Comparison of ENCODE assay signal across 10 cellular contexts in the genomic region with DNA sequence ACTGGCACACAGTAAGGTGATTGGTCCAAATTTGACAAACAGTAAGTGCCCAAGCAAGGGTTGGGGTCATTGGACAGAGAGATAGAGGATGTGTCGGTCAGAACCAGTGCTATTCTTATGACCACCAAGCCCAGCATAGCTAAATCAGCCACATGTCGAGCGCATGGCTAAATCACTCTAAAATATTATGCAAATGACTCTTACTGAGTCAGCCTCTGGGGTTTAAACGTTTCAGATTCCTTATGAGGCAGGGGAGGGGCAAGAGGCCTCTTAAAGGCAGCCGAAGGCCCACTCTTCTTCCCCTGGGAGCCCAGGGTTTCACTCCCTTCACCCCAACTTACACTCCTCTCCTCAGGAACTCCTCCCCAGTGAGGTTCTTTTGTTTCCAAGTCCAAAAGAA. TPM values are rescaled to one million over a fixed set of nuclear protein-coding genes. Genes with fewer than 3 reads are reported as not detected.
A peak's percentile ranks its signal among the peaks of the same experiment; 100 is the strongest.
DNase-seq lines count a peak whose midpoint lies in the region; ATAC-seq and TF ChIP-seq lines count a peak whose summit lies in the region.
"Had no signal": no experiment of that assay in that cellular context is flagged by ENCODE, and none has a peak within 500 bp of the region (broad histone marks: within the 10 kb centered on the region; RNA-seq: fewer than 3 reads in every experiment).

No MANE protein-coding gene starts in this region.

- H3F3A ChIP-seq in neural progenitor cell (ENCODE audit: low read depth) = no peaks in the 10 kb centered on the region

- H3K9me3 ChIP-seq in OCI-LY3 (ENCODE audit: insufficient read depth, low read length) = no peaks in the 10 kb centered on the region
- H3K9me3 ChIP-seq in neural progenitor cell (ENCODE audit: low read depth) = no peaks in the 10 kb centered on the region

- H2AFZ ChIP-seq in OCI-LY3 (ENCODE audit: low read depth, low read length) = no peak overlapping the region
- no peak overlapping the region for H2AFZ ChIP-seq in neural progenitor cell (replicated peaks)

- TF ChIP-seq CTCF in OCI-LY3 (IDR thresholded peaks at IDR 0.05; ENCODE audit: low read depth, low read length) = no peak
- no peak for TF ChIP-seq CTCF in neural progenitor cell (IDR thresholded peaks at IDR 0.05)

- peak overlapping the region; percentile 48 for H3K4me2 ChIP-seq in OCI-LY3 (ENCODE audit: low read length)
- no peak overlapping the region for H3K4me2 ChIP-seq in neural progenitor cell

- H3K4me1 ChIP-seq in OCI-LY3 (ENCODE audit: low read length) (peaks cover 23% of the 10 kb centered on the region), neural progenitor cell (no peaks in the 10 kb centered on the region)

- no peak overlapping the region for H3K4me3 ChIP-seq in OCI-LY3 (ENCODE audit: low read length)
- no peak overlapping the region for H3K4me3 ChIP-seq in neural progenitor cell
- H3K4me3 ChIP-seq: lung had no signal

- H4K20me1 ChIP-seq in OCI-LY3 (ENCODE audit: insufficient read depth, low read length) (no peaks in the 10 kb centered on the region), neural progenitor cell (ENCODE audit: low read depth) (no peaks in the 10 kb centered on the region)

- H3K27ac ChIP-seq in OCI-LY3 (ENCODE audit: low read length) (peak overlapping the region; percentile 18; the same call in 1 of the 2 replicates), neural progenitor cell (no peak overlapping the region)

- H3K27me3 ChIP-seq in OCI-LY3 (ENCODE audit: low read depth, low read length) = no peaks in the 10 kb centered on the region
- H3K27me3 ChIP-seq in neural progenitor cell = no peaks in the 10 kb centered on the region

- peaks cover 3% of the 10 kb centered on the region for H3K4me1 Mint-ChIP-seq in neural progenitor cell

- ATAC-seq in GM18861 (IDR thresholded peaks at IDR 0.05; ENCODE audit: unreplicated experiment) (peak; percentile 88), HG02610 (IDR thresholded peaks at IDR 0.05; ENCODE audit: unreplicated experiment) (peak; percentile 94)

- peaks cover 5% of the 10 kb centered on the region for H3K36me3 ChIP-seq in OCI-LY3 (replicated peaks; ENCODE audit: low read depth, low read length)
- no peaks in the 10 kb centered on the region for H3K36me3 ChIP-seq in neural progenitor cell

- no peaks in the 10 kb centered on the region for H3K9me3 Mint-ChIP-seq in neural progenitor cell
- H3K9me3 Mint-ChIP-seq: stimulated activated naive CD8-positive, alpha-beta T cell treated with anti-CD3 and anti-CD28 coated beads, Interleukin-15, Interleukin-2, amounts not matched to agents 100 ng/mL and 50 ng/mL, for 24 hours had no signal

- H3K4me3 Mint-ChIP-seq in neural progenitor cell = no peak overlapping the region
- H3K4me3 Mint-ChIP-seq: stimulated activated naive CD8-positive, alpha-beta T cell treated with anti-CD3 and anti-CD28 coated beads, Interleukin-15, Interleukin-2, amounts not matched to agents 100 ng/mL and 50 ng/mL, for 24 hours had no signal

- no peak overlapping the region; the same call in 1 of the 2 replicates for H3K9ac ChIP-seq in OCI-LY3 (ENCODE audit: low read length)
- H3K9ac ChIP-seq in neural progenitor cell = no peak overlapping the region

- H3K79me2 ChIP-seq in OCI-LY3 (ENCODE audit: low read length) (no peaks in the 10 kb centered on the region), neural progenitor cell (ENCODE audit: low read depth) (no peaks in the 10 kb centered on the region)

- H3K27me3 Mint-ChIP-seq in neural progenitor cell (ENCODE audit: insufficient read depth, low read depth) = peaks cover 4% of the 10 kb centered on the region
- H3K27me3 Mint-ChIP-seq: stimulated activated naive CD8-positive, alpha-beta T cell treated with anti-CD3 and anti-CD28 coated beads, Interleukin-15, Interleukin-2, amounts not matched to agents 100 ng/mL and 50 ng/mL, for 24 hours had no signal

- no peaks in the 10 kb centered on the region for H3K36me3 Mint-ChIP-seq in neural progenitor cell

- DNase-seq in myocyte (ENCODE audit: low read depth) (peak; percentile 83), neural progenitor cell (ENCODE audit: low spot score) (no peak), LoVo (ENCODE audit: low spot score) (no peak), NCI-H345 treated with DMSO at 0.1 percent for 48 hours (lab: John Stamatoyannopoulos, UW; ENCODE audit: unreplicated experiment) (no peak)
- no peak for DNase-seq in stimulated activated CD4-positive, alpha-beta T cell treated with anti-CD3 and anti-CD28 coated beads, Interleukin-2, amount 100 ng/mL, for 24 hours

- no peak overlapping the region for H3K27ac Mint-ChIP-seq in neural progenitor cell
- H3K27ac Mint-ChIP-seq: stimulated activated naive CD8-positive, alpha-beta T cell treated with anti-CD3 and anti-CD28 coated beads, Interleukin-15, Interleukin-2, amounts not matched to agents 100 ng/mL and 50 ng/mL, for 24 hours had no signal

RNA-seq across cellular contexts. Expression of a gene that starts 0.6 kb away (rescaled TPM):
- not detected in 2 replicates for total RNA-seq in myocyte
- 0.09 TPM for polyA plus RNA-seq in myocyte (2012)
- total RNA-seq in neural progenitor cell (ENCODE audit: low replicate concordance) = not detected in 2 replicates

RNA-seq across cellular contexts. Expression of a gene that starts 20.1 kb away (rescaled TPM):
- 16.3 and 19.7 TPM in 2 replicates for total RNA-seq in myocyte
- polyA plus RNA-seq in myocyte (2012) = 12.8 TPM
- 42.7 and 61.9 TPM in 2 replicates for total RNA-seq in neural progenitor cell (ENCODE audit: low replicate concordance)

RNA-seq across cellular contexts. Expression of a gene that starts 32.8 kb away (rescaled TPM):
- 0.47 and 0.62 TPM in 2 replicates for total RNA-seq in myocyte
- 5.5 TPM for polyA plus RNA-seq in myocyte (2012)
- total RNA-seq in neural progenitor cell (ENCODE audit: low replicate concordance) = 0.58 and 1.2 TPM in 2 replicates

RNA-seq across cellular contexts. Expression of a gene that starts 47.1 kb away (rescaled TPM):
- total RNA-seq in myocyte (4.0 and 7.5 TPM in 2 replicates), neural progenitor cell (ENCODE audit: low replicate concordance) (8.3 and 16.7 TPM in 2 replicates)
- polyA plus RNA-seq in myocyte (2012) = 52.2 TPM
